ENCODE assay signal across 9 cellular contexts in genomic region chr19:8585894-8586750, GRCh38. TPM values are rescaled to one million over a fixed set of nuclear protein-coding genes. Genes with fewer than 3 reads are reported as not detected.
DNase-seq lines count a peak whose midpoint lies in the region; ATAC-seq and TF ChIP-seq lines count a peak whose summit lies in the region.
"Had no signal": no experiment of that assay in that cellular context is flagged by ENCODE, and none has a peak within 500 bp of the region (broad histone marks: within the 10 kb centered on the region; RNA-seq: fewer than 3 reads in every experiment).

No MANE protein-coding gene starts in this region.

- no peaks in the 10 kb centered on the region for H3K9me3 Mint-ChIP-seq in activated T-cell treated with anti-CD3 and anti-CD28 coated beads, Interleukin-2, amount 50 U/mL, for 4 hours
- H3K9me3 Mint-ChIP-seq in glutamatergic neuron (ENCODE audit: unreplicated experiment) = peaks cover 10% of the 10 kb centered on the region

- 78 to 80% methylated on average over 26 to 29 of the region's 34 CpGs for WGBS in lower leg skin, 2 donors

- H3K4me3 Mint-ChIP-seq in activated T-cell treated with anti-CD3 and anti-CD28 coated beads, Interleukin-2, amount 50 U/mL, for 4 hours = no peak overlapping the region
- H3K4me3 Mint-ChIP-seq in glutamatergic neuron (ENCODE audit: unreplicated experiment) = no peak overlapping the region

- H3K4me1 Mint-ChIP-seq in activated T-cell treated with anti-CD3 and anti-CD28 coated beads, Interleukin-2, amount 50 U/mL, for 4 hours (ENCODE audit: low read depth) = no peaks in the 10 kb centered on the region
- H3K4me1 Mint-ChIP-seq in glutamatergic neuron (ENCODE audit: low read depth, unreplicated experiment) = no peaks in the 10 kb centered on the region

- peak; percentile 92 for TF ChIP-seq CTCF in glutamatergic neuron (IDR thresholded peaks at IDR 0.05; ENCODE audit: partially characterized antibody, unreplicated experiment)
- no peak for TF ChIP-seq CTCF in lower leg skin (IDR thresholded peaks at IDR 0.05)

- no peak overlapping the region for H3K27ac Mint-ChIP-seq in glutamatergic neuron (ENCODE audit: unreplicated experiment)

- H3K4me3 ChIP-seq in lower leg skin (ENCODE audit: low read depth, poor library complexity, severe bottlenecking) = no peak overlapping the region
- H3K4me3 ChIP-seq: skin epidermis had no signal

- no peaks in the 10 kb centered on the region for H3K27me3 Mint-ChIP-seq in activated T-cell treated with anti-CD3 and anti-CD28 coated beads, Interleukin-2, amount 50 U/mL, for 4 hours (ENCODE audit: low read depth)
- H3K27me3 Mint-ChIP-seq in glutamatergic neuron (ENCODE audit: unreplicated experiment) = peaks cover 6% of the 10 kb centered on the region

- intact Hi-C loops in lower leg skin (cut with DNase I; ENCODE audit: low total_unique reads) = no loop called here

- peak; percentile 34 for DNase-seq in NCI-H2029 (lab: John Stamatoyannopoulos, UW)
- DNase-seq in NCI-H2029 treated with DMSO at 0.1 percent for 48 hours (lab: John Stamatoyannopoulos, UW) = no peak
- peak; percentile 3 for DNase-seq in NCI-H2227 treated with DMSO at 0.1 percent for 48 hours (lab: John Stamatoyannopoulos, UW)
- peak; percentile 49 for DNase-seq in activated T-cell treated with anti-CD3 and anti-CD28 coated beads, Interleukin-2, amount 50 U/mL, for 4 hours
- DNase-seq in glutamatergic neuron = peak; percentile 88
- DNase-seq in stimulated activated CD4-positive, alpha-beta T cell treated with anti-CD3 and anti-CD28 coated beads, Interleukin-2, amount 100 ng/mL, for 48 hours = peak; percentile 59 to 65
- DNase-seq in lower leg skin (ENCODE audit: low spot score in 2 of 2) = no peak

- no peaks in the 10 kb centered on the region for H3K36me3 Mint-ChIP-seq in activated T-cell treated with anti-CD3 and anti-CD28 coated beads, Interleukin-2, amount 50 U/mL, for 4 hours (ENCODE audit: insufficient read depth)
- no peaks in the 10 kb centered on the region for H3K36me3 Mint-ChIP-seq in glutamatergic neuron (ENCODE audit: unreplicated experiment)

- ATAC-seq in activated T-cell treated with anti-CD3 and anti-CD28 coated beads, Interleukin-2, amount 50 U/mL, for 4 hours = peak; percentile 50 to 58
- ATAC-seq in GM21529 (IDR thresholded peaks at IDR 0.05; ENCODE audit: unreplicated experiment) = no peak

- no peak for TF ChIP-seq POLR2A in lower leg skin (IDR thresholded peaks at IDR 0.05)

RNA-seq across cellular contexts. Expression of gene MYO1F, which starts 8.9 kb away (rescaled TPM):
- total RNA-seq in activated T-cell treated with anti-CD3 and anti-CD28 coated beads, Interleukin-2, amount 50 U/mL, for 4 hours = 1 to 10 TPM; 4.6 to 8.0 (median 6.6) TPM
- total RNA-seq in glutamatergic neuron (ENCODE audit: unreplicated experiment) (0.10 TPM), lower leg skin (1 to 10 TPM; 2.2 to 6.3 (median 3.2) TPM)

RNA-seq across cellular contexts. Expression of gene ADAMTS10, which starts 24.4 kb away (rescaled TPM):
- 1 to 10 TPM; 1.1 to 3.1 (median 1.5) TPM for total RNA-seq in activated T-cell treated with anti-CD3 and anti-CD28 coated beads, Interleukin-2, amount 50 U/mL, for 4 hours
- total RNA-seq in glutamatergic neuron (ENCODE audit: unreplicated experiment) (87.6 TPM), lower leg skin (10 to 100 TPM in 2 of 4 donors, 1 to 10 TPM in 2; 6.1 to 21.3 (median 14.1) TPM)

RNA-seq across cellular contexts. Expression of gene NFILZ, which starts 44.3 kb away (rescaled TPM):
- total RNA-seq in activated T-cell treated with anti-CD3 and anti-CD28 coated beads, Interleukin-2, amount 50 U/mL, for 4 hours = not detected
- total RNA-seq in glutamatergic neuron (ENCODE audit: unreplicated experiment) (not detected), lower leg skin (not detected)

Comparison
In these comparisons a context has a peak if more than half of its experiments do, and no peak if none do; other contexts are left out.
1. DNase-seq: peak in NCI-H2029 (single experiment), NCI-H2227 treated with DMSO at 0.1 percent for 48 hours (single experiment), activated T-cell treated with anti-CD3 and anti-CD28 coated beads, Interleukin-2, amount 50 U/mL, for 4 hours (single experiment), glutamatergic neuron (single experiment) and stimulated activated CD4-positive, alpha-beta T cell treated with anti-CD3 and anti-CD28 coated beads, Interleukin-2, amount 100 ng/mL, for 48 hours (2 of 2); none in NCI-H2029 treated with DMSO at 0.1 percent for 48 hours (single experiment) and lower leg skin (0 of 2).